ENCODE assay signal across 8 cellular contexts in the genomic region with DNA sequence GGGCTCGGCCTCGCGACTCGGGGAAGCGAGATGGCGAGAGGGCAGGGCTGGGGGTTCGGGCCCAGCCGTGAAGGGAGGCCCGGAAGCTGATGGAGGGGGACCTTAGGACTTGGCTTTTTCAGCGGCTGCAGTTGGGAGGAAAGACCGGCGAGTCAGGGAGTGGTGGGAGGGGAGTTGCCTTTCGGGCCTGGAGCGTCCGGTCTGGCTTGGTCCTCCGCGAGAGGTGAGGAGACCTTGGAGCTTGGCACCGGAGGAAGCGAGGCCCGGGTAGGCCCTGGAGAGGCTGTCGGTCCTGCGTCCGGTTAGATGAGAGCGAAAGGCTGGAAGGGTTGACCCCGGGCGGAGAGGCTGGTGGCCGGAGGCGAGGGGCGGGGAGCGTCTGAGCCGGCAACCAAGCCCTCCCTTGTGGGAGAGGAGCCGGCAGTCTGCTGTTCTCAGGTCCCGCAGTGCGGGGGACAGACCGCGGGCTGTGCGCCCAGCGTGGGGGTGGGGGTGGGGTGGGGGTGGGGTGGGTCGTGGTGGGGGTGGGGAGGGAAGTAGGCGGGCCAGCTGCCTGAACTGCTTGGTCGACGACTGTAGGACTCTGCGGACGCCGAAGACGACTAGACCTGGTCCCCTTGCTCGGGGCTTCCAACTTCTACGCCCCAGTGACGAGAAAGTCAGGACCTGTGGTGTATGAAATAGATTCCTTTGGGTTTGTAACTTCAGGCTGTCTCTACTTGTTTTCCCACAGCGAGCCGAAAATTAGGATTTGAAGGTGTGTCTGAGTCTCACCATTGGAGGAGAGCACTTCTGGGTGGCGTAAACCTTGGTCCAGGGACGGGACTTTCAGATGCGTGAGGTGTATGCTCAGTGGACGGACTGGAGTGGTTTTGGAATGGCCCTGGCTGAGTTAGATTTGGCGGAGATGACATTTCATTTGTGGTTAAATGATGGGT. TPM values are rescaled to one million over a fixed set of nuclear protein-coding genes. Genes with fewer than 3 reads are reported as not detected.
DNase-seq lines count a peak whose midpoint lies in the region; ATAC-seq and TF ChIP-seq lines count a peak whose summit lies in the region.

No MANE protein-coding gene starts in this region.

- no peak for TF ChIP-seq CTCF in MCF 10A (IDR thresholded peaks at IDR 0.05; ENCODE audit: unreplicated experiment)

- H3K36me3 Mint-ChIP-seq in MCF 10A (ENCODE audit: insufficient read depth, unreplicated experiment), result peaks cover 9% of the 10 kb centered on the region
- H3K36me3 Mint-ChIP-seq in immature natural killer cell, result no peaks in the 10 kb centered on the region

- H3K27ac Mint-ChIP-seq in MCF 10A (ENCODE audit: low read depth, unreplicated experiment) (peak overlapping the region; percentile 76), immature natural killer cell (peak overlapping the region; percentile 76 to 97 (median 89))

- ATAC-seq in HG03064 (IDR thresholded peaks at IDR 0.05; ENCODE audit: low read depth, unreplicated experiment), result peak; percentile 7

- H3K9me3 Mint-ChIP-seq in MCF 10A (ENCODE audit: unreplicated experiment) (no peaks in the 10 kb centered on the region), immature natural killer cell (no peaks in the 10 kb centered on the region)

- BruUV-seq in MCF 10A (replicated peaks; lab: Mats Ljungman, UMichigan), result TSS peak; percentile 29

- CTCF ChIA-PET in MCF 10A (lab: Yijun Ruan, JAX), result no interaction called here

- POLR2A ChIA-PET in MCF 10A (lab: Yijun Ruan, JAX), result interaction anchor here (0.7 to 1.6 kb wide), 7 partner anchors 11 to 123 kb away, joined by 3 to 7 read pairs (median 3); no protein-coding TSS in a partner anchor

- peak; percentile 3 to 6 for DNase-seq in activated CD8-positive, alpha-beta memory T cell treated with anti-CD3 and anti-CD28 coated beads for 4 hours (ENCODE audit: low read depth in 2 of 2)
- no peak for DNase-seq in activated CD8-positive, alpha-beta memory T cell treated with anti-CD3 and anti-CD28 coated beads for 24 hours
- DNase-seq in T-helper 1 cell (peak in 4 of 5 donors; percentile 13 to 58 (median 14)), MCF 10A (ENCODE audit: unreplicated experiment) (peak; percentile 41), immature natural killer cell (peak in 1 of 3 donors; percentile 4), superior temporal gyrus (ENCODE audit: extremely low spot score) (no peak)
- DNase-seq in stimulated activated CD4-positive, alpha-beta T cell treated with anti-CD3 and anti-CD28 coated beads, Interleukin-15, amount 100 ng/mL, for 24 hours, result peak; percentile 50

- H3K4me3 Mint-ChIP-seq in MCF 10A (ENCODE audit: unreplicated experiment), result peak overlapping the region; percentile 76
- peak overlapping the region; percentile 83 to 92 (median 88) for H3K4me3 Mint-ChIP-seq in immature natural killer cell

- intact Hi-C loops in MCF 10A (cut with micrococcal nuclease), result loop anchor here (2.0 kb wide), 1 partner anchor 193 kb away; a partner anchor contains a TSS

- H3K27me3 Mint-ChIP-seq in MCF 10A (ENCODE audit: insufficient read depth, unreplicated experiment), result no peaks in the 10 kb centered on the region
- H3K27me3 Mint-ChIP-seq in immature natural killer cell (ENCODE audit: low read depth in 3 of 3), result peaks cover 6 to 17% (median 6%) of the 10 kb centered on the region in 3 donors

- H3K4me1 Mint-ChIP-seq in MCF 10A (ENCODE audit: insufficient read depth, unreplicated experiment), result peaks cover 34% of the 10 kb centered on the region
- peaks cover 43 to 57% of the 10 kb centered on the region in 2 donors for H3K4me1 Mint-ChIP-seq in immature natural killer cell

RNA-seq across cellular contexts. Expression of a gene that starts 1.0 kb away (rescaled TPM):
- 69.6 and 81.1 TPM in 2 replicates for total RNA-seq in MCF 10A (2022)
- 10 to 100 TPM; 10.6 to 42.7 (median 12.2) TPM for polyA plus RNA-seq in immature natural killer cell

Comparison
In these comparisons a context has a peak if more than half of its experiments do, and no peak if none do; other contexts are left out.
1. DNase-seq: peak in activated CD8-positive, alpha-beta memory T cell treated with anti-CD3 and anti-CD28 coated beads for 4 hours (2 of 2), T-helper 1 cell (4 of 5), MCF 10A (single experiment) and stimulated activated CD4-positive, alpha-beta T cell treated with anti-CD3 and anti-CD28 coated beads, Interleukin-15, amount 100 ng/mL, for 24 hours (single experiment); none in activated CD8-positive, alpha-beta memory T cell treated with anti-CD3 and anti-CD28 coated beads for 24 hours (single experiment) and superior temporal gyrus (single experiment).